8 cellular contexts compared by ENCODE assay signal in genomic region chr10:6108631-6109443, GRCh38. TPM values are rescaled to one million over a fixed set of nuclear protein-coding genes. Genes with fewer than 3 reads are reported as not detected.
A peak's percentile ranks its signal among the peaks of the same experiment; 100 is the strongest.
DNase-seq lines count a peak whose midpoint lies in the region; TF ChIP-seq lines count a peak whose summit lies in the region.

No MANE protein-coding gene starts in this region.

- TF ChIP-seq CTCF in testis (IDR thresholded peaks at IDR 0.05), result peak; percentile 71 to 79 (median 79)

- no peaks in the 10 kb centered on the region for H3K27me3 ChIP-seq in testis

- peaks cover 3% of the 10 kb centered on the region for H3K36me3 ChIP-seq in testis (ENCODE audit: low read depth, missing control alignments)

- no peaks in the 10 kb centered on the region for H3K4me1 ChIP-seq in testis

- no peak for TF ChIP-seq POLR2A in testis (IDR thresholded peaks at IDR 0.05)

- in situ Hi-C loops in ACHN (cut with HindIII; ENCODE audit: low pct_ligation_motif_present, low pct_unique_long_range_greater_than_20kb, low sequenced_read_pairs), result no loop called here

- DNase-seq in ACHN (peak; percentile 55), GDM1 (lab: John Stamatoyannopoulos, UW) (peak; percentile 1), NCI-H69 (lab: John Stamatoyannopoulos, UW) (peak; percentile 28), astrocyte of the hippocampus (ENCODE audit: low read depth, low spot score) (peak; percentile 67), iPS-NIHi11 (ENCODE audit: low spot score) (peak; percentile 75), testis (no peak), mucosa of gallbladder (ENCODE audit: low spot score) (no peak), NCI-H1436 treated with DMSO at 0.1 percent for 48 hours (lab: John Stamatoyannopoulos, UW) (no peak)

- WGBS in testis, 2 donors, result 51% methylated on average over 12 of the region's 12 CpGs

- H3K27ac ChIP-seq in testis, result no peak overlapping the region

- intact Hi-C loops in testis (cut with DNase I; ENCODE audit: low total_unique reads), result loop anchor here (5.0 kb wide), 1 partner anchor 38 kb away; no protein-coding TSS in a partner anchor

- H3K4me3 ChIP-seq in testis, result no peak overlapping the region

- no peaks in the 10 kb centered on the region for H3K9me3 ChIP-seq in testis

RNA-seq across cellular contexts. Expression of gene RBM17, which starts 20.0 kb away (rescaled TPM):
- 100 to 1,000 TPM; 114 to 121 TPM for total RNA-seq in testis
- 145 TPM for polyA plus RNA-seq in testis (ENCODE audit: insufficient read depth, low read depth, low replicate concordance)
- total RNA-seq in mucosa of gallbladder, result 65.5 TPM

RNA-seq across cellular contexts. Expression of gene IL2RA, which starts 46.7 kb away (rescaled TPM):
- total RNA-seq in testis (under 1 TPM in 1 of 2 donors, not detected in 1; 0.62 TPM), mucosa of gallbladder (1.4 TPM)
- 1.0 TPM for polyA plus RNA-seq in testis (ENCODE audit: insufficient read depth, low read depth, low replicate concordance)

Comparison
In these comparisons a context has a peak if more than half of its experiments do, and no peak if none do; other contexts are left out.
1. DNase-seq: peak in ACHN (single experiment), GDM1 (single experiment), NCI-H69 (single experiment), astrocyte of the hippocampus (single experiment) and iPS-NIHi11 (single experiment); none in testis (single experiment), mucosa of gallbladder (single experiment) and NCI-H1436 treated with DMSO at 0.1 percent for 48 hours (single experiment).